ENCODE assay signal across 11 cellular contexts in genomic region chr6:98904096-98904495, GRCh38.
"Had no signal": no experiment of that assay in that cellular context is flagged by ENCODE, and none has a peak within 500 bp of the region (broad histone marks: within the 10 kb centered on the region; RNA-seq: fewer than 3 reads in every experiment).

No MANE protein-coding gene starts in this region.

- ATAC-seq: effector memory CD8-positive, alpha-beta T cell; WTC11 had no signal

- DNase-seq: activated CD4-positive, alpha-beta T cell treated with anti-CD3 and anti-CD28 coated beads, Interleukin-2, amount 10 ng/mL, durations not matched to agents 24 days and 14 days; activated naive CD8-positive, alpha-beta T cell treated with anti-CD3 and anti-CD28 coated beads for 36 hours; amygdala; brain microvascular endothelial cell; cortex of kidney; effector memory CD8-positive, alpha-beta T cell; hippocampal formation; sigmoid colon; stimulated activated CD4-positive, alpha-beta T cell treated with anti-CD3 and anti-CD28 coated beads, Interleukin-2, amount 100 ng/mL, for 24 hours; T-helper 2 cell had no signal
